ENCODE assay signal across 18 cellular contexts in the genomic region with DNA sequence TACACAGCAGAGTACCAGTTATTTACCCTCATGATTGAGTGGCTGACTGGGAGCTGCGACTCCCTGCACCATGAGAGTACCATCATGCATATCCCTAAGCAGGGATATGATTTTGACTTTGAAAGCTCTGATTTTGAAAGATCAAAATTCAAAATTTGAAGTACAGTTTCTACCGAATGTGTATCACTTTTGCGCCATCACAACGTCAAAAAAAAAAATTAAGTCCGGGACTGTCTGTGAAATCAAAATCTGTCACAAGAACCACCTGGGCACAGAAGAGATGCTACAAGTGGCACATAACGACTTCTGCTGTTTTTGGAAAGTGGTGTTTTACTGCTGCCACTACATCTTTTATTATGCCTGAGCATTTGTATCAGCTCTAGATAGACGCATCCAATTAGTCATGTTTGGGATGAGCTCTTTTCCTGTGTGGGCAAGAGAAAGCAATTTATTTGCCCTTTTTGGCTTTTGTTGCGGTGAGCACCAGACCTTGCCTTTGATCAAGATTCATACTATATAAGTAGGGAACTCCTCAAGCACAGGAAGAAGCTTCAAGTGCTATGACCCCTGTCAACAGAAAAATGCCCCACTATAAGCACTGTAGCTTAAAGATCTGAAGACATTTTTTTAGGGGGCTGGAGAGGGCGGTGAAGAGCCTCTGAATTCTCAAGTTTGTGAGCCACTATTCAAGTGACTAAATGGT. TPM values are rescaled to one million over a fixed set of nuclear protein-coding genes. Genes with fewer than 3 reads are reported as not detected.
DNase-seq lines count a peak whose midpoint lies in the region; ATAC-seq and TF ChIP-seq lines count a peak whose summit lies in the region.
"Had no signal": no experiment of that assay in that cellular context is flagged by ENCODE, and none has a peak within 500 bp of the region (broad histone marks: within the 10 kb centered on the region; RNA-seq: fewer than 3 reads in every experiment).

No MANE protein-coding gene starts in this region.

- no peak overlapping the region for H2AFZ ChIP-seq in Loucy (ENCODE audit: low read length)
- H2AFZ ChIP-seq: neural progenitor cell had no signal

- H3K36me3 ChIP-seq in BLaER1 treated with 17β-estradiol and CSF1 and Interleukin-3, amounts not matched to agents 10 nM and 100 nM = peaks cover 17 to 54% (median 32%) of the 10 kb centered on the region in 11 experiments; a peak in 21 of 22 replicates
- peaks cover 11% of the 10 kb centered on the region for H3K36me3 ChIP-seq in CD4-positive, alpha-beta memory T cell (ENCODE audit: insufficient read depth, low read length)
- 0 out of 2 replicates have a peak, but pooled peaks cover 6% of the 10 kb centered on the region for H3K36me3 ChIP-seq in Loucy (ENCODE audit: insufficient read depth, low read length)
- peaks cover 0 to 5% of the 10 kb centered on the region in 2 donors for H3K36me3 ChIP-seq in left lung
- H3K36me3 ChIP-seq: lower lobe of right lung, neural progenitor cell, thoracic aorta had no signal

- ATAC-seq in left lung = no peak
- ATAC-seq: lower lobe of right lung had no signal

- CTCF ChIA-PET in CD4-positive, alpha-beta memory T cell (lab: Charles Lee; ENCODE audit: partially characterized antibody) = interaction anchor here (0.9 to 1.3 kb wide), 5 partner anchors 9 to 42 kb away, joined by 3 to 4 read pairs (median 3); no protein-coding TSS in a partner anchor

- H3K27me3 ChIP-seq in BLaER1 treated with 17β-estradiol and CSF1 and Interleukin-3, amounts not matched to agents 10 nM and 100 nM = no peaks in the 10 kb centered on the region
- no peaks in the 10 kb centered on the region for H3K27me3 ChIP-seq in CD4-positive, alpha-beta memory T cell (ENCODE audit: insufficient read depth, low read length)
- H3K27me3 ChIP-seq in Loucy (ENCODE audit: insufficient read depth, low read length, poor library complexity, severe bottlenecking) = no peaks in the 10 kb centered on the region
- no peaks in the 10 kb centered on the region for H3K27me3 ChIP-seq in left lung
- H3K27me3 ChIP-seq: neural progenitor cell had no signal

- 0 out of 2 replicates have a peak, but pooled peaks have one; percentile 9 for TF ChIP-seq CTCF in Loucy (conservative IDR thresholded peaks at IDR 0.05; ENCODE audit: low read length)
- TF ChIP-seq CTCF in chondrocyte (IDR thresholded peaks at IDR 0.05) = no peak
- no peak for TF ChIP-seq CTCF in left lung (IDR thresholded peaks at IDR 0.05)
- TF ChIP-seq CTCF in endothelial cell (IDR thresholded peaks at IDR 0.05; ENCODE audit: unreplicated experiment) = no peak

- peak in 1 of 5 donors; percentile 29 for DNase-seq in CD4-positive, alpha-beta memory T cell
- DNase-seq in chondrocyte (ENCODE audit: low spot score) (no peak), left lung (no peak), endothelial cell (ENCODE audit: low spot score) (no peak), T1000 (lab: John Stamatoyannopoulos, UW) (no peak)
- DNase-seq: cerebellar nuclear complex, foreskin melanocyte, H9, lower lobe of right lung, MM.1S, NCI-H2107, NCI-H82, RPMI8226, WERI-Rb-1 had no signal

- no peak overlapping the region for H3K27ac ChIP-seq in BLaER1 treated with 17β-estradiol and CSF1 and Interleukin-3, amounts not matched to agents 10 nM and 100 nM
- H3K27ac ChIP-seq in CD4-positive, alpha-beta memory T cell (ENCODE audit: low read depth, low read length) = no peak overlapping the region
- no peak overlapping the region for H3K27ac ChIP-seq in left lung
- H3K27ac ChIP-seq: lower lobe of right lung, neural progenitor cell, thoracic aorta, WERI-Rb-1 had no signal

- H3K27ac Mint-ChIP-seq in CD4-positive, alpha-beta memory T cell = no peak overlapping the region
- peak overlapping the region; percentile 3 for H3K27ac Mint-ChIP-seq in chondrocyte (ENCODE audit: unreplicated experiment)
- H3K27ac Mint-ChIP-seq in endothelial cell (ENCODE audit: unreplicated experiment) = no peak overlapping the region
- H3K27ac Mint-ChIP-seq: neural progenitor cell had no signal

- H3K4me1 Mint-ChIP-seq in CD4-positive, alpha-beta memory T cell = peaks cover 56 to 87% (median 71%) of the 10 kb centered on the region in 4 donors
- peaks cover 34% of the 10 kb centered on the region for H3K4me1 Mint-ChIP-seq in chondrocyte (ENCODE audit: low read depth)
- H3K4me1 Mint-ChIP-seq in endothelial cell (ENCODE audit: unreplicated experiment) = peaks cover 16% of the 10 kb centered on the region
- H3K4me1 Mint-ChIP-seq: neural progenitor cell had no signal

- peaks cover 90% of the 10 kb centered on the region for H3K79me2 ChIP-seq in Loucy (ENCODE audit: insufficient read depth, low read length)

- no peaks in the 10 kb centered on the region for H3K9me3 ChIP-seq in BLaER1 treated with 17β-estradiol and CSF1 and Interleukin-3, amounts not matched to agents 10 nM and 100 nM (replicated peaks in 1 of 11)
- no peaks in the 10 kb centered on the region for H3K9me3 ChIP-seq in CD4-positive, alpha-beta memory T cell (ENCODE audit: control insufficient read depth in 1 of 2, low read length in 2 of 2)
- no peaks in the 10 kb centered on the region for H3K9me3 ChIP-seq in Loucy (ENCODE audit: insufficient read depth, low read depth, low read length)
- no peaks in the 10 kb centered on the region for H3K9me3 ChIP-seq in left lung
- H3K9me3 ChIP-seq: lower lobe of right lung, thoracic aorta had no signal

- POLR2A ChIA-PET in CD4-positive, alpha-beta memory T cell (lab: Charles Lee; ENCODE audit: partially characterized antibody) = interaction anchor here (0.7 to 1.3 kb wide), 4 partner anchors 10 to 46 kb away, joined by 3 read pairs; partner anchors contain the start of gene MTPN

- peaks cover 29 to 36% of the 10 kb centered on the region in 2 donors for H3K36me3 Mint-ChIP-seq in CD4-positive, alpha-beta memory T cell
- peaks cover 4% of the 10 kb centered on the region for H3K36me3 Mint-ChIP-seq in chondrocyte (ENCODE audit: low read depth)
- no peaks in the 10 kb centered on the region for H3K36me3 Mint-ChIP-seq in endothelial cell (ENCODE audit: low read depth, unreplicated experiment)
- H3K36me3 Mint-ChIP-seq: neural progenitor cell had no signal

- intact Hi-C loops in CD4-positive, alpha-beta memory T cell (cut with micrococcal nuclease) = loop anchor here (2.0 kb wide), 1 partner anchor 16 kb away; no protein-coding TSS in a partner anchor
- intact Hi-C loops in left lung (cut with DNase I) = no loop called here

- H3K4me3 Mint-ChIP-seq in CD4-positive, alpha-beta memory T cell = peak overlapping the region in 7 of 8 donors; percentile 4 to 68 (median 30)
- H3K4me3 Mint-ChIP-seq in chondrocyte (ENCODE audit: unreplicated experiment) (no peak overlapping the region), endothelial cell (ENCODE audit: unreplicated experiment) (no peak overlapping the region)
- H3K4me3 Mint-ChIP-seq: H9, neural progenitor cell had no signal

- peaks cover 79 to 95% (median 93%) of the 10 kb centered on the region in 11 experiments for H4K20me1 ChIP-seq in BLaER1 treated with 17β-estradiol and CSF1 and Interleukin-3, amounts not matched to agents 10 nM and 100 nM
- H4K20me1 ChIP-seq in Loucy (ENCODE audit: insufficient read depth, low read length, poor library complexity, severe bottlenecking) = peaks cover 91% of the 10 kb centered on the region

- no peaks in the 10 kb centered on the region for H3K9me3 Mint-ChIP-seq in CD4-positive, alpha-beta memory T cell
- no peaks in the 10 kb centered on the region for H3K9me3 Mint-ChIP-seq in chondrocyte (ENCODE audit: low read depth)
- no peaks in the 10 kb centered on the region for H3K9me3 Mint-ChIP-seq in endothelial cell (ENCODE audit: unreplicated experiment)
- H3K9me3 Mint-ChIP-seq: H9, neural progenitor cell had no signal

- H3K27me3 Mint-ChIP-seq in CD4-positive, alpha-beta memory T cell = no peaks in the 10 kb centered on the region
- H3K27me3 Mint-ChIP-seq in chondrocyte (ENCODE audit: low read depth) (no peaks in the 10 kb centered on the region), endothelial cell (ENCODE audit: unreplicated experiment) (no peaks in the 10 kb centered on the region)

- H3F3A ChIP-seq in Loucy (ENCODE audit: low read depth) = 0 out of 2 replicates have a peak, but pooled peaks cover 9% of the 10 kb centered on the region

- H3K4me2 ChIP-seq in BLaER1 treated with 17β-estradiol and CSF1 and Interleukin-3, amounts not matched to agents 10 nM and 100 nM = peak overlapping the region; percentile 23 to 71 (median 57)
- peak overlapping the region; percentile 43 for H3K4me2 ChIP-seq in Loucy (ENCODE audit: low read depth, low read length, poor library complexity, severe bottlenecking)
- H3K4me2 ChIP-seq: neural progenitor cell had no signal

- no peak overlapping the region; a peak in 1 of 22 replicates for H3K9ac ChIP-seq in BLaER1 treated with 17β-estradiol and CSF1 and Interleukin-3, amounts not matched to agents 10 nM and 100 nM
- H3K9ac ChIP-seq in Loucy (ENCODE audit: low read depth, low read length, poor library complexity, severe bottlenecking) = no peak overlapping the region
- H3K9ac ChIP-seq: neural progenitor cell had no signal

- H3K4me1 ChIP-seq in BLaER1 treated with 17β-estradiol and CSF1 and Interleukin-3, amounts not matched to agents 10 nM and 100 nM = peaks cover 25 to 71% (median 38%) of the 10 kb centered on the region in 10 experiments
- H3K4me1 ChIP-seq in CD4-positive, alpha-beta memory T cell (ENCODE audit: insufficient read depth, low read length) = peaks cover 77% of the 10 kb centered on the region
- H3K4me1 ChIP-seq in Loucy (ENCODE audit: insufficient read depth, low read length, poor library complexity, severe bottlenecking) (peaks cover 57% of the 10 kb centered on the region), left lung (peaks cover 12 to 65% of the 10 kb centered on the region in 2 donors)
- H3K4me1 ChIP-seq: neural progenitor cell had no signal

- no peaks in the 10 kb centered on the region for H3K9me2 ChIP-seq in Loucy (replicated peaks; ENCODE audit: low read depth, low read length)

- no peak overlapping the region for H3K4me3 ChIP-seq in BLaER1 treated with 17β-estradiol and CSF1 and Interleukin-3, amounts not matched to agents 10 nM and 100 nM
- no peak overlapping the region for H3K4me3 ChIP-seq in CD4-positive, alpha-beta memory T cell (ENCODE audit: low read length in 2 of 2)
- peak overlapping the region; percentile 6 for H3K4me3 ChIP-seq in Loucy (ENCODE audit: low read length, poor library complexity, severe bottlenecking)
- no peak overlapping the region for H3K4me3 ChIP-seq in left lung
- H3K4me3 ChIP-seq: lower lobe of right lung, neural progenitor cell, thoracic aorta had no signal

RNA-seq across cellular contexts. Expression of gene MTPN, which starts 10.7 kb away (rescaled TPM):
- total RNA-seq in CD4-positive, alpha-beta memory T cell = 10 to 100 TPM; 83.1 to 84.5 TPM
- polyA plus RNA-seq in CD4-positive, alpha-beta memory T cell = 100 to 1,000 TPM in 1 of 2 donors, 10 to 100 TPM in 1; 63.6 to 105 TPM
- total RNA-seq in chondrocyte = 134 to 148 TPM (median 142 TPM) in 3 replicates
- 100 to 1,000 TPM; 117 to 130 TPM for total RNA-seq in left lung
- total RNA-seq in endothelial cell (ENCODE audit: unreplicated experiment) = 183 TPM

Comparison
In these comparisons a context has a peak if more than half of its experiments do, and no peak if none do; other contexts are left out.
1. H3K4me3 Mint-ChIP-seq: peak in CD4-positive, alpha-beta memory T cell (7 of 8); none in chondrocyte (single experiment) and endothelial cell (single experiment).